Comparison of ENCODE assay signal across 11 cellular contexts in genomic region chr5:170747851-170748250, GRCh38. TPM values are rescaled to one million over a fixed set of nuclear protein-coding genes. Genes with fewer than 3 reads are reported as not detected.
DNase-seq lines count a peak whose midpoint lies in the region; ATAC-seq and TF ChIP-seq lines count a peak whose summit lies in the region.
"Had no signal": no experiment of that assay in that cellular context is flagged by ENCODE, and none has a peak within 500 bp of the region (broad histone marks: within the 10 kb centered on the region; RNA-seq: fewer than 3 reads in every experiment).

No MANE protein-coding gene starts in this region.

- H3K27me3 ChIP-seq in body of pancreas (no peaks in the 10 kb centered on the region), gastroesophageal sphincter (peaks cover 34% of the 10 kb centered on the region)

- TF ChIP-seq POLR2A in body of pancreas (IDR thresholded peaks at IDR 0.05) = no peak
- no peak for TF ChIP-seq POLR2A in gastroesophageal sphincter (IDR thresholded peaks at IDR 0.05)

- H3K27ac ChIP-seq in body of pancreas (peak overlapping the region in 2 of 4 donors; percentile 71 to 87), gastroesophageal sphincter (no peak overlapping the region)
- H3K27ac ChIP-seq: gastrocnemius medialis had no signal

- ATAC-seq in body of pancreas (no peak), HG02610 (IDR thresholded peaks at IDR 0.05; ENCODE audit: unreplicated experiment) (no peak), gastroesophageal sphincter (no peak)
- ATAC-seq: gastrocnemius medialis, natural killer cell had no signal

- intact Hi-C loops in body of pancreas (cut with DNase I) = loop anchor here (5.0 kb wide), 1 partner anchor 39 kb away; no protein-coding TSS in a partner anchor
- intact Hi-C loops in posterior vena cava (cut with DNase I) = no loop called here

- WGBS in body of pancreas, 2 donors = 83 to 85% methylated on average over 10 of the region's 10 CpGs
- WGBS in gastroesophageal sphincter (ENCODE audit: low coverage in 1 of 2), 2 donors = 87 to 100% methylated on average over 1 to 3 of the region's 10 CpGs

- TF ChIP-seq CTCF in AG04449 (IDR thresholded peaks at IDR 0.05; ENCODE audit: insufficient read depth, low read length, missing control alignments) (peak; percentile 36), HFF-Myc (IDR thresholded peaks at IDR 0.05; ENCODE audit: low read depth, low read length, missing control alignments) (peak; percentile 65), body of pancreas (IDR thresholded peaks at IDR 0.05) (peak in 5 of 7 experiments; percentile 12 to 49 (median 36)), gastroesophageal sphincter (IDR thresholded peaks at IDR 0.05) (peak in 1 of 4 experiments; percentile 3)

- H3K4me1 ChIP-seq in body of pancreas (peaks cover 81% of the 10 kb centered on the region), gastroesophageal sphincter (peaks cover 0 to 34% (median 13%) of the 10 kb centered on the region in 3 donors)

- CTCF ChIA-PET in AG04449 (lab: Yijun Ruan, JAX) = interaction anchor here (13.5 kb wide), 1 partner anchor 42 kb away, joined by 227 read pairs; the partner anchor contains the start of gene GABRP

- H3K4me3 ChIP-seq in AG04449 (ENCODE audit: low read depth, low read length) (no peak overlapping the region), HFF-Myc (replicated peaks; ENCODE audit: low read depth, low read length) (no peak overlapping the region), body of pancreas (no peak overlapping the region), gastroesophageal sphincter (no peak overlapping the region)
- H3K4me3 ChIP-seq: gastrocnemius medialis had no signal

- no peak for DNase-seq in AG04449 (ENCODE audit: low read depth, low spot score)
- no peak for DNase-seq in HFF-Myc (ENCODE audit: extremely low read depth, low read depth)
- peak in 1 of 4 donors; percentile 41 for DNase-seq in body of pancreas
- DNase-seq in islet precursor cell = peak; percentile 87
- DNase-seq in NCI-H2227 treated with DMSO at 0.1 percent for 48 hours (lab: John Stamatoyannopoulos, UW) = no peak
- DNase-seq in posterior vena cava (ENCODE audit: low spot score) = no peak
- DNase-seq: gastrocnemius medialis, natural killer cell, NCI-H2029 treated with DMSO at 0.1 percent for 48 hours had no signal

- H3K9me3 ChIP-seq in body of pancreas (no peaks in the 10 kb centered on the region), gastroesophageal sphincter (no peaks in the 10 kb centered on the region)
- H3K9me3 ChIP-seq: gastrocnemius medialis had no signal

- TF ChIP-seq EP300 in gastroesophageal sphincter (IDR thresholded peaks at IDR 0.05) = no peak

- POLR2A ChIA-PET in AG04449 (lab: Yijun Ruan, JAX) = no interaction called here

- no peaks in the 10 kb centered on the region for H3K36me3 ChIP-seq in body of pancreas (replicated peaks in 1 of 2; ENCODE audit: insufficient read depth in 1 of 2, low read depth in 2 of 2)
- no peaks in the 10 kb centered on the region for H3K36me3 ChIP-seq in gastroesophageal sphincter
- H3K36me3 ChIP-seq: gastrocnemius medialis had no signal

RNA-seq across cellular contexts. Expression of gene GABRP, which starts 35.7 kb away (rescaled TPM):
- 1 to 10 TPM in 1 of 2 donors, not detected in 1; 8.6 TPM for total RNA-seq in body of pancreas
- under 1 TPM in 1 of 2 donors, not detected in 1; 0.29 TPM for total RNA-seq in posterior vena cava
- total RNA-seq in gastroesophageal sphincter = 1 to 10 TPM in 1 of 4 donors, not detected in 3; 2.1 TPM
- total RNA-seq: gastrocnemius medialis, natural killer cell had no signal
